ENCODE assay signal across 23 cellular contexts in the genomic region with DNA sequence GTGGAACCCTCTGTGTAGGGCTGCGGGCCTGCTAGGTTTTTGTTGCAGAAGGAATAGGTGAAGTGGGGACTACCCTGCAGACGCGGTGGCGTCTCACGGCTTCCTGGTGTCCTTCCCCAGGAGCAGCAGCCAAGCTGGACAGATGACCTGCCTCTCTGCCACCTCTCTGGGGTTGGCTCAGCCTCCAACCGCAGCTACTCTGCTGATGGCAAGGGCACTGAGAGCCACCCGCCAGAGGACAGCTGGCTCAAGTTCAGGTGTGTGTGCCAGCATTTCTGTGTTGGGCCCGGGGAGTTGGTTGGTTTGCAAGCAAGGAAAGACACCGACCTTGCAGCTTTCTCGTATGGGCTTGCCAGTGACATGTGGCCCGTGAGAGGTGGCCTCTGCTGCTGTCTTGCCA. TPM values are rescaled to one million over a fixed set of nuclear protein-coding genes. Genes with fewer than 3 reads are reported as not detected.
A peak's percentile ranks its signal among the peaks of the same experiment; 100 is the strongest.
DNase-seq lines count a peak whose midpoint lies in the region; ATAC-seq and TF ChIP-seq lines count a peak whose summit lies in the region.
"Had no signal": no experiment of that assay in that cellular context is flagged by ENCODE, and none has a peak within 500 bp of the region (broad histone marks: within the 10 kb centered on the region; RNA-seq: fewer than 3 reads in every experiment).

No MANE protein-coding gene starts in this region.

- H3K9me3 Mint-ChIP-seq in chondrocyte (ENCODE audit: low read depth): no peaks in the 10 kb centered on the region
- no peaks in the 10 kb centered on the region for H3K9me3 Mint-ChIP-seq in stimulated activated effector memory CD8-positive, alpha-beta T cell treated with anti-CD3 and anti-CD28 coated beads, Interleukin-12 subunit alpha, Interleukin-12 subunit beta, amount 100 ng/mL, for 72 hours
- H3K9me3 Mint-ChIP-seq: natural killer cell treated with Interleukin-12 subunit alpha and Interleukin-12 subunit beta and Interleukin-15 and Interleukin-18, amount 100 ng/mL, for 72 hours had no signal

- peak overlapping the region; percentile 84 for H3K4me2 ChIP-seq in BLaER1
- H3K4me2 ChIP-seq: SK-N-SH had no signal

- H3K27me3 ChIP-seq in BLaER1: no peaks in the 10 kb centered on the region
- H3K27me3 ChIP-seq: stomach, upper lobe of left lung had no signal

- no peak overlapping the region for H3K4me3 Mint-ChIP-seq in chondrocyte (ENCODE audit: unreplicated experiment)
- H3K4me3 Mint-ChIP-seq in stimulated activated effector memory CD8-positive, alpha-beta T cell treated with anti-CD3 and anti-CD28 coated beads, Interleukin-12 subunit alpha, Interleukin-12 subunit beta, amount 100 ng/mL, for 72 hours: no peak overlapping the region
- H3K4me3 Mint-ChIP-seq: natural killer cell treated with Interleukin-12 subunit alpha and Interleukin-12 subunit beta and Interleukin-15 and Interleukin-18, amount 100 ng/mL, for 72 hours had no signal

- DNase-seq in DMS79 treated with DMSO at 0.1 percent for 48 hours (lab: John Stamatoyannopoulos, UW) (peak; percentile 49), chondrocyte (ENCODE audit: low spot score) (peak; percentile 61), medulla oblongata (ENCODE audit: extremely low spot score) (peak; percentile 55), occipital lobe (lab: John Stamatoyannopoulos, UW) (no peak)
- DNase-seq in effector CD4-positive, alpha-beta T cell: no peak
- DNase-seq in stimulated activated effector memory CD8-positive, alpha-beta T cell treated with anti-CD3 and anti-CD28 coated beads, Interleukin-12 subunit alpha, Interleukin-12 subunit beta, amount 100 ng/mL, for 72 hours (ENCODE audit: low spot score in 2 of 2): no peak
- DNase-seq: DND-41; islet precursor cell; mesenchymal stem cell; NCI-H2081; NCI-H510A; SK-N-SH; stimulated activated CD4-positive, alpha-beta T cell treated with anti-CD3 and anti-CD28 coated beads, Interleukin-4, amount 100 ng/mL, for 24 hours; stomach; upper lobe of left lung had no signal

- H3K4me3 ChIP-seq in BLaER1: peak overlapping the region; percentile 29
- H3K4me3 ChIP-seq: skin epidermis, stomach, upper lobe of left lung had no signal

- no peaks in the 10 kb centered on the region for H4K20me1 ChIP-seq in BLaER1

- peaks cover 97% of the 10 kb centered on the region for H3K4me1 ChIP-seq in BLaER1
- H3K4me1 ChIP-seq: parathyroid adenoma had no signal

- H3K36me3 ChIP-seq in BLaER1: peaks cover 51% of the 10 kb centered on the region

- no peak for ATAC-seq in GM19463 (IDR thresholded peaks at IDR 0.05; ENCODE audit: unreplicated experiment)
- ATAC-seq in stimulated activated effector memory CD8-positive, alpha-beta T cell treated with anti-CD3 and anti-CD28 coated beads, Interleukin-12 subunit alpha, Interleukin-12 subunit beta, amount 100 ng/mL, for 72 hours: no peak
- ATAC-seq: natural killer cell treated with Interleukin-12 subunit alpha and Interleukin-12 subunit beta and Interleukin-15 and Interleukin-18, amount 100 ng/mL, for 72 hours had no signal

- no peak for TF ChIP-seq CTCF in chondrocyte (IDR thresholded peaks at IDR 0.05)

- peak overlapping the region; percentile 75 for H3K27ac ChIP-seq in BLaER1
- H3K27ac ChIP-seq: epithelial cell of prostate, parathyroid adenoma, stomach, upper lobe of left lung had no signal

- no peaks in the 10 kb centered on the region for H3K9me3 ChIP-seq in BLaER1
- H3K9me3 ChIP-seq: SK-N-SH, stomach, upper lobe of left lung had no signal

- H3K4me1 Mint-ChIP-seq in chondrocyte (ENCODE audit: low read depth): peaks cover 4% of the 10 kb centered on the region
- H3K4me1 Mint-ChIP-seq in stimulated activated effector memory CD8-positive, alpha-beta T cell treated with anti-CD3 and anti-CD28 coated beads, Interleukin-12 subunit alpha, Interleukin-12 subunit beta, amount 100 ng/mL, for 72 hours: peaks cover 20% of the 10 kb centered on the region

- H3K27me3 Mint-ChIP-seq in chondrocyte (ENCODE audit: low read depth): no peaks in the 10 kb centered on the region
- H3K27me3 Mint-ChIP-seq: natural killer cell treated with Interleukin-12 subunit alpha and Interleukin-12 subunit beta and Interleukin-15 and Interleukin-18, amount 100 ng/mL, for 72 hours had no signal

- H3K27ac Mint-ChIP-seq in chondrocyte (ENCODE audit: unreplicated experiment): no peak overlapping the region
- H3K27ac Mint-ChIP-seq in stimulated activated effector memory CD8-positive, alpha-beta T cell treated with anti-CD3 and anti-CD28 coated beads, Interleukin-12 subunit alpha, Interleukin-12 subunit beta, amount 100 ng/mL, for 72 hours: no peak overlapping the region

- peak overlapping the region; percentile 48 for H3K9ac ChIP-seq in BLaER1
- H3K9ac ChIP-seq: parathyroid adenoma, SK-N-SH had no signal

- H3K36me3 Mint-ChIP-seq in chondrocyte (ENCODE audit: low read depth): peaks cover 16% of the 10 kb centered on the region
- peaks cover 21% of the 10 kb centered on the region for H3K36me3 Mint-ChIP-seq in stimulated activated effector memory CD8-positive, alpha-beta T cell treated with anti-CD3 and anti-CD28 coated beads, Interleukin-12 subunit alpha, Interleukin-12 subunit beta, amount 100 ng/mL, for 72 hours
- H3K36me3 Mint-ChIP-seq: natural killer cell treated with Interleukin-12 subunit alpha and Interleukin-12 subunit beta and Interleukin-15 and Interleukin-18, amount 100 ng/mL, for 72 hours had no signal

RNA-seq across cellular contexts. Expression of gene TAB1, which starts 15.3 kb away (rescaled TPM):
- total RNA-seq in chondrocyte: 17.1 to 24.5 TPM (median 21.3 TPM) in 3 replicates
- total RNA-seq in occipital lobe: 15.4 TPM

RNA-seq across cellular contexts. Expression of gene MGAT3, which starts 41.9 kb away (rescaled TPM):
- 3.6 to 6.4 TPM (median 6.1 TPM) in 3 replicates for total RNA-seq in chondrocyte
- total RNA-seq in occipital lobe: 24.8 TPM
- total RNA-seq: dermis microvascular lymphatic vessel endothelial cell, RPMI7951 had no signal

Comparison
In these comparisons a context has a peak if more than half of its experiments do, and no peak if none do; other contexts are left out.
1. DNase-seq: peak in DMS79 treated with DMSO at 0.1 percent for 48 hours (single experiment), chondrocyte (single experiment) and medulla oblongata (single experiment); none in effector CD4-positive, alpha-beta T cell (single experiment), stimulated activated effector memory CD8-positive, alpha-beta T cell treated with anti-CD3 and anti-CD28 coated beads, Interleukin-12 subunit alpha, Interleukin-12 subunit beta, amount 100 ng/mL, for 72 hours (0 of 2) and occipital lobe (single experiment).